Comparison of ENCODE assay signal across 8 cellular contexts in the genomic region with DNA sequence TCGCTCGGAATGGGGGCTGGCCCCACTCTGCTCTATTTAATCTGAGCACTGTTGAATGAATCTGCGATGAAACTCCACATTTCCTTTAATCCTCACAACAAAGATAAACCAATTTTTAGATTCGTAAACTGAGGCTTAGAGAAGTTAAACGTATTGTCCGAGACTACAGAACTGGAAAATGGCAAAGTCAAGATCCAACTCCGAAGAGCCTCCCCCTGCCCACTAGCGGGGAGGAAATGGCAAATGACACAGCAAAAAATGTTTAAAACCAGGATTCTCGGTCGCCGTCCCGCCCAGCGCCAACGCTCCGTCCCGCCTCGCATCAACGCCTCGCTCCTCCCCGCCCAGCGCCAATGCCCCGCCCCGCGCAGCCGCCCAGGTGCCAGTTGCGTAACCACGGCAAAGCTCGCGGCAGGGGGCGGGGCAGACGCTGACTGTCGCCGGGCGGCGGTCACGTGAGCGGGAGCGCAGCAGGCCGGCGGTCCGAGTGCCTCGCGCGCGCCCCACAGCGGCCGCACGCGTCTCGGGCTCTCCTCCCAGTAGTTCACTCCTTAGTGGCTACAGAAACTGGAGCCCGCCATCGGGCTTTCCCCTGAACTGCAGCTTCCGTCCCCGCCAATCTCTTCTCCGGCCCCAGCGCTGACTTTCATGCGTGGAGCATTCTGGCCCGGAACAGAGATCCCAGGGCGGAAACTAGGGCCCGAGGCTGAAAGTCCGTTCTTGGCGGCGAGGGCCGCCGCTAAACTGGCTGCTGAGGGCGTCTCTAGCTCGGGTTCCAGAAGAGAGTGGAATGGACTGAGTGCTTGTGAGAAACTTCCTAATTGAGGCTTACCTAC. TPM values are rescaled to one million over a fixed set of nuclear protein-coding genes. Genes with fewer than 3 reads are reported as not detected.
DNase-seq lines count a peak whose midpoint lies in the region; ATAC-seq, FAIRE-seq and TF ChIP-seq lines count a peak whose summit lies in the region.

No MANE protein-coding gene starts in this region.

- no peaks in the 10 kb centered on the region for H3K27me3 Mint-ChIP-seq in Calu3 (ENCODE audit: unreplicated experiment)
- no peaks in the 10 kb centered on the region for H3K27me3 Mint-ChIP-seq in effector memory CD8-positive, alpha-beta T cell

- H3K36me3 Mint-ChIP-seq in Calu3 (ENCODE audit: insufficient read depth, unreplicated experiment), result peaks cover 17% of the 10 kb centered on the region
- no peaks in the 10 kb centered on the region for H3K36me3 Mint-ChIP-seq in effector memory CD8-positive, alpha-beta T cell (ENCODE audit: insufficient read depth)

- peak; percentile 77 for TF ChIP-seq CTCF in Calu3 (IDR thresholded peaks at IDR 0.05; ENCODE audit: unreplicated experiment)

- DNase-seq in Calu3 (peak; percentile 99), HTR-8/SVneo (ENCODE audit: insufficient read length, low spot score) (peak; percentile 99), NOMO-1 (lab: John Stamatoyannopoulos, UW; ENCODE audit: unreplicated experiment in 2 of 2) (peak; percentile 95 to 99), mesenteric fat pad (ENCODE audit: low spot score) (peak; percentile 100)
- DNase-seq in activated CD8-positive, alpha-beta memory T cell treated with anti-CD3 and anti-CD28 coated beads for 48 hours (ENCODE audit: low read depth in 2 of 3, low spot score in 2 of 3), result peak; percentile 93 to 98 (median 97)
- peak; percentile 97 to 99 (median 99) for DNase-seq in effector memory CD8-positive, alpha-beta T cell
- peak; percentile 97 for DNase-seq in stimulated activated CD8-positive, alpha-beta memory T cell treated with anti-CD3 and anti-CD28 coated beads, Interleukin-15, amount 100 ng/mL, for 1 hour (ENCODE audit: low read depth)

- H3K9me3 Mint-ChIP-seq in Calu3 (ENCODE audit: low read depth, unreplicated experiment), result no peaks in the 10 kb centered on the region
- H3K9me3 Mint-ChIP-seq in effector memory CD8-positive, alpha-beta T cell, result no peaks in the 10 kb centered on the region

- peak; percentile 88 for ATAC-seq in GM21367 (IDR thresholded peaks at IDR 0.05; ENCODE audit: unreplicated experiment)
- ATAC-seq in effector memory CD8-positive, alpha-beta T cell (replicated peaks), result peak; percentile 95

- intact Hi-C loops in Calu3 (cut with micrococcal nuclease; ENCODE audit: unreplicated experiment), result loop anchor here (1.0 kb wide), 2 partner anchors 19 to 39 kb away; partner anchors contain the start of gene USP5

- no TSS peak for BruUV-seq in Calu3 (replicated peaks; lab: Mats Ljungman, UMichigan)

- peak overlapping the region; percentile 81 for H3K27ac Mint-ChIP-seq in Calu3 (ENCODE audit: unreplicated experiment)
- peak overlapping the region; percentile 94 to 96 for H3K27ac Mint-ChIP-seq in effector memory CD8-positive, alpha-beta T cell

- peaks cover 15% of the 10 kb centered on the region for H3K4me1 Mint-ChIP-seq in Calu3 (ENCODE audit: low read depth, unreplicated experiment)
- H3K4me1 Mint-ChIP-seq in effector memory CD8-positive, alpha-beta T cell (ENCODE audit: low read depth in 2 of 2), result peaks cover 0 to 11% of the 10 kb centered on the region in 2 donors

- CTCF ChIA-PET in Calu3 (lab: Charles Lee), result interaction anchor here (0.5 to 1.6 kb wide), 10 partner anchors 9 to 138 kb away, joined by 3 to 31 read pairs (median 4); partner anchors contain the start of genes C12orf57, LRRC23, MLF2 and RNU7-1

- FAIRE-seq in HTR-8/SVneo (lab: Jason Lieb, UNC), result peak; percentile 99

- peak overlapping the region; percentile 70 for H3K4me3 Mint-ChIP-seq in Calu3 (ENCODE audit: low read depth, unreplicated experiment)
- peak overlapping the region; percentile 80 to 89 for H3K4me3 Mint-ChIP-seq in effector memory CD8-positive, alpha-beta T cell

RNA-seq across cellular contexts. Expression of gene LRRC23, which starts 13.6 kb away (rescaled TPM):
- total RNA-seq in Calu3 (2022), result 6.0 and 8.3 TPM in 2 replicates
- total RNA-seq in mesenteric fat pad, result 4.2 TPM

RNA-seq across cellular contexts. Expression of gene SPSB2, which starts 17.9 kb away (rescaled TPM):
- total RNA-seq in Calu3 (2022) (18.0 and 21.5 TPM in 2 replicates), mesenteric fat pad (4.6 TPM)

RNA-seq across cellular contexts. Expression of gene ENO2, which starts 23.4 kb away (rescaled TPM):
- total RNA-seq in Calu3 (2022), result 14.5 and 16.1 TPM in 2 replicates
- total RNA-seq in mesenteric fat pad, result 5.3 TPM

RNA-seq across cellular contexts. Expression of gene TPI1, which starts 23.7 kb away (rescaled TPM):
- total RNA-seq in Calu3 (2022) (608 and 639 TPM in 2 replicates), mesenteric fat pad (383 TPM)

RNA-seq across cellular contexts. Expression of gene ATN1, which starts 36.8 kb away (rescaled TPM):
- total RNA-seq in Calu3 (2022) (59.9 and 62.0 TPM in 2 replicates), mesenteric fat pad (148 TPM)

Comparison
In these comparisons a context has a peak if more than half of its experiments do, and no peak if none do; other contexts are left out.
1. Peak in every context shown above with its lines: DNase-seq and ATAC-seq.